14 cellular contexts compared by ENCODE assay signal in the genomic region with DNA sequence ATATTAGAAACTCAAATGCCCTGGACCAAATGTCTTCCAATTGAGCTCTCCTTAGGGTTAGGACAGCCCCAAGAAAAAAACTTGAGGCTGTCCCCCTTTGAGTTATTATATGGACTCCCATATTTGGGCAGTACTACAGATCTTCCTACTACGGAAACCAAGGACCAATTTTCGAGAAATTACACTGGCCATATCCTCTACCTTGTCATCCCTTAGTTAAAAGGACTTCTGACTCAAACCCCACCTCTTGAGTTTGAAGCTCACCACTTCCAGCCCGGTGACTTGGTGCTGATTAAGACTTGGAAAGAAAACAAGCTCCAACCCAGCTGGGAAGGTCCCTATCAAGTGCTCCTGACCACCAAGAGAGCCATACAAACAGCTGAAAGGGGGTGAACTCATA.
DNase-seq lines count a peak whose midpoint lies in the region; ATAC-seq lines count a peak whose summit lies in the region.
"Had no signal": no experiment of that assay in that cellular context is flagged by ENCODE, and none has a peak within 500 bp of the region (broad histone marks: within the 10 kb centered on the region; RNA-seq: fewer than 3 reads in every experiment).

No MANE protein-coding gene starts in this region.

- H3K36me3 Mint-ChIP-seq in activated naive CD4-positive, alpha-beta T cell treated with anti-CD3 and anti-CD28 coated beads for 36 hours (ENCODE audit: low read depth) = no peaks in the 10 kb centered on the region
- H3K36me3 Mint-ChIP-seq: CD14-positive monocyte; CD4-positive, alpha-beta memory T cell had no signal

- ATAC-seq in GM18502 (IDR thresholded peaks at IDR 0.05; ENCODE audit: poor library complexity, unreplicated experiment) (peak; percentile 46), HG02678 (IDR thresholded peaks at IDR 0.05; ENCODE audit: unreplicated experiment) (peak; percentile 40), HG03442 (IDR thresholded peaks at IDR 0.05; ENCODE audit: unreplicated experiment) (peak; percentile 47), left cardiac atrium (no peak), GM19397 (IDR thresholded peaks at IDR 0.05; ENCODE audit: unreplicated experiment) (no peak)

- no peak overlapping the region for H3K27ac Mint-ChIP-seq in activated naive CD4-positive, alpha-beta T cell treated with anti-CD3 and anti-CD28 coated beads for 36 hours
- H3K27ac Mint-ChIP-seq: CD14-positive monocyte; CD4-positive, alpha-beta memory T cell had no signal

- H3K4me1 Mint-ChIP-seq in activated naive CD4-positive, alpha-beta T cell treated with anti-CD3 and anti-CD28 coated beads for 36 hours (ENCODE audit: low read depth) = no peaks in the 10 kb centered on the region
- H3K4me1 Mint-ChIP-seq: CD14-positive monocyte; CD4-positive, alpha-beta memory T cell had no signal

- H3K4me3 Mint-ChIP-seq in activated naive CD4-positive, alpha-beta T cell treated with anti-CD3 and anti-CD28 coated beads for 36 hours = no peak overlapping the region
- H3K4me3 Mint-ChIP-seq: CD14-positive monocyte; CD4-positive, alpha-beta memory T cell had no signal

- CTCF ChIA-PET in activated naive CD4-positive, alpha-beta T cell treated with anti-CD3 and anti-CD28 coated beads for 36 hours (lab: Charles Lee) = no interaction called here

- peaks cover 4% of the 10 kb centered on the region for H3K9me3 Mint-ChIP-seq in activated naive CD4-positive, alpha-beta T cell treated with anti-CD3 and anti-CD28 coated beads for 36 hours

- H3K27me3 Mint-ChIP-seq in activated naive CD4-positive, alpha-beta T cell treated with anti-CD3 and anti-CD28 coated beads for 36 hours (ENCODE audit: low read depth) = no peaks in the 10 kb centered on the region
- H3K27me3 Mint-ChIP-seq: CD4-positive, alpha-beta memory T cell had no signal

- DNase-seq in left cardiac atrium = no peak
- no peak for DNase-seq in activated naive CD4-positive, alpha-beta T cell treated with anti-CD3 and anti-CD28 coated beads for 36 hours
- no peak for DNase-seq in activated naive CD4-positive, alpha-beta T cell treated with Interleukin-2 at 50 U/mL for 16 hours
- DNase-seq: 8988T; CD4-positive, alpha-beta memory T cell; DMS153; DMS79; GDM1; GM23248 had no signal

- intact Hi-C loops in left cardiac atrium (cut with DNase I) = no loop called here
- intact Hi-C loops in activated naive CD4-positive, alpha-beta T cell treated with anti-CD3 and anti-CD28 coated beads for 36 hours (cut with micrococcal nuclease) = no loop called here

Comparison
In these comparisons a context has a peak if more than half of its experiments do, and no peak if none do; other contexts are left out.
1. ATAC-seq: peak in GM18502 (single experiment), HG02678 (single experiment) and HG03442 (single experiment); none in left cardiac atrium (0 of 2) and GM19397 (single experiment).